Comparison of ENCODE assay signal across 10 cellular contexts in the genomic region with DNA sequence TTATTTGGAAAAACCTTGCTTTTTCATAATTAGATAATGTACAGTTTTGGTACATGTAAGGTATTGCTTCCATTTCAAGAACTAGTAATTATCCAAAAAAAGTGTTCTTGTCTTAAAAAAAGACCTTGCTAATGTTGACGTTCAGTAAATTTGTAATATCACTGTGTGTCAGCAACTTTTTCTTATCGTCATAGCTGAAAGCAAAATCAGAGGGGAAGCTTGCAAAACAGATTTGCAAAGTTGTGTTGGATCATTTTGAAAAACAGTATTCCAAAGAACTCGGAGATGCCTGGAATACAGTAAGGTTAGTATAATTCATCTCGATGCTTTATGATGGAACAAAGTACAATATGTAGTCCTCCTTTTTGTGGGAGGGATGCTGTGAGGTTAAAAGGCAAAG. TPM values are rescaled to one million over a fixed set of nuclear protein-coding genes. Genes with fewer than 3 reads are reported as not detected.
DNase-seq lines count a peak whose midpoint lies in the region; ATAC-seq and TF ChIP-seq lines count a peak whose summit lies in the region.
"Had no signal": no experiment of that assay in that cellular context is flagged by ENCODE, and none has a peak within 500 bp of the region (broad histone marks: within the 10 kb centered on the region; RNA-seq: fewer than 3 reads in every experiment).

No MANE protein-coding gene starts in this region.

- H3K27me3 Mint-ChIP-seq in activated T-helper 17 cell treated with anti-CD3 and anti-CD28 coated beads, Interleukin-2, amount 50 U/mL, for 72 hours: no peaks in the 10 kb centered on the region

- no peaks in the 10 kb centered on the region for H3K9me3 Mint-ChIP-seq in activated T-helper 17 cell treated with anti-CD3 and anti-CD28 coated beads, Interleukin-2, amount 50 U/mL, for 72 hours

- H3K4me3 ChIP-seq in GM06990 (replicated peaks; ENCODE audit: low read depth, low read length): peak overlapping the region; percentile 75; the same call in 1 of the 2 replicates
- H3K4me3 ChIP-seq in lower lobe of right lung: peak overlapping the region; percentile 64

- H3K9me3 ChIP-seq in lower lobe of right lung: no peaks in the 10 kb centered on the region

- DNase-seq in GM06990 (ENCODE audit: extremely low read depth, insufficient read length) (no peak), lower lobe of right lung (no peak), NCI-H2196 treated with DMSO at 0.1 percent for 48 hours (lab: John Stamatoyannopoulos, UW; ENCODE audit: unreplicated experiment) (no peak), NCI-H1694 (lab: John Stamatoyannopoulos, UW) (no peak)
- DNase-seq: NCI-H524 treated with DMSO at 0.1 percent for 48 hours had no signal

- H3K4me1 ChIP-seq in lower lobe of right lung: peaks cover 33% of the 10 kb centered on the region

- H3K36me3 ChIP-seq in GM06990 (ENCODE audit: control insufficient read depth, insufficient read depth, low read length) (peaks cover 4% of the 10 kb centered on the region), lower lobe of right lung (peaks cover 9% of the 10 kb centered on the region)

- peak overlapping the region; percentile 98 for H3K4me3 Mint-ChIP-seq in activated T-helper 17 cell treated with anti-CD3 and anti-CD28 coated beads, Interleukin-2, amount 50 U/mL, for 72 hours

- ATAC-seq in activated T-helper 17 cell treated with anti-CD3 and anti-CD28 coated beads, Interleukin-2, amount 50 U/mL, for 72 hours (replicated peaks): no peak
- ATAC-seq in lower lobe of right lung (no peak), HG03439 (IDR thresholded peaks at IDR 0.05; ENCODE audit: unreplicated experiment) (no peak), GM18868 (IDR thresholded peaks at IDR 0.05; ENCODE audit: unreplicated experiment) (no peak)

- H3K36me3 Mint-ChIP-seq in activated T-helper 17 cell treated with anti-CD3 and anti-CD28 coated beads, Interleukin-2, amount 50 U/mL, for 72 hours (ENCODE audit: low read depth): peaks cover 86% of the 10 kb centered on the region

- peaks cover 34% of the 10 kb centered on the region for H3K4me1 Mint-ChIP-seq in activated T-helper 17 cell treated with anti-CD3 and anti-CD28 coated beads, Interleukin-2, amount 50 U/mL, for 72 hours

- no peaks in the 10 kb centered on the region for H3K27me3 ChIP-seq in GM06990 (replicated peaks; ENCODE audit: control insufficient read depth, insufficient read depth, low read length)
- no peaks in the 10 kb centered on the region for H3K27me3 ChIP-seq in lower lobe of right lung (ENCODE audit: low read depth)

- H3K27ac Mint-ChIP-seq in activated T-helper 17 cell treated with anti-CD3 and anti-CD28 coated beads, Interleukin-2, amount 50 U/mL, for 72 hours: peak overlapping the region; percentile 99

- intact Hi-C loops in lower lobe of right lung (cut with DNase I): no loop called here

- no peak for TF ChIP-seq CTCF in 22Rv1 (IDR thresholded peaks at IDR 0.05)
- TF ChIP-seq CTCF in GM06990 (IDR thresholded peaks at IDR 0.05; ENCODE audit: insufficient read depth, low read length, poor library complexity, severe bottlenecking): no peak
- no peak for TF ChIP-seq CTCF in lower lobe of right lung (IDR thresholded peaks at IDR 0.05)

- H3K27ac ChIP-seq in 22Rv1 (peak overlapping the region; percentile 95), lower lobe of right lung (peak overlapping the region; percentile 92)

RNA-seq across cellular contexts. Expression of gene NSUN3, which starts 1.4 kb away (rescaled TPM):
- 10 to 100 TPM; 17.8 to 25.8 TPM for total RNA-seq in activated T-helper 17 cell treated with anti-CD3 and anti-CD28 coated beads, Interleukin-2, amount 50 U/mL, for 72 hours
- 18.0 TPM for total RNA-seq in lower lobe of right lung

RNA-seq across cellular contexts. Expression of gene DHFR2, which starts 1.5 kb away (rescaled TPM):
- 1 to 10 TPM; 7.9 to 9.4 TPM for total RNA-seq in activated T-helper 17 cell treated with anti-CD3 and anti-CD28 coated beads, Interleukin-2, amount 50 U/mL, for 72 hours
- total RNA-seq in lower lobe of right lung: 9.2 TPM

RNA-seq across cellular contexts. Expression of gene STX19, which starts 35.8 kb away (rescaled TPM):
- total RNA-seq in activated T-helper 17 cell treated with anti-CD3 and anti-CD28 coated beads, Interleukin-2, amount 50 U/mL, for 72 hours: not detected
- total RNA-seq in lower lobe of right lung: 3.8 TPM
- total RNA-seq: pulmonary artery endothelial cell had no signal
